ENCODE assay signal across 21 cellular contexts in genomic region chr9:69283003-69283402, GRCh38. TPM values are rescaled to one million over a fixed set of nuclear protein-coding genes. Genes with fewer than 3 reads are reported as not detected.
DNase-seq lines count a peak whose midpoint lies in the region; ATAC-seq, FAIRE-seq and TF ChIP-seq lines count a peak whose summit lies in the region.
"Had no signal": no experiment of that assay in that cellular context is flagged by ENCODE, and none has a peak within 500 bp of the region (broad histone marks: within the 10 kb centered on the region; RNA-seq: fewer than 3 reads in every experiment).

No MANE protein-coding gene starts in this region.

- H3K27ac ChIP-seq in iPS-18a (ENCODE audit: low read length) (no peak overlapping the region), ovary (no peak overlapping the region)
- H3K27ac ChIP-seq: A549 had no signal

- H3K27me3 ChIP-seq in iPS-18a (ENCODE audit: control insufficient read depth, insufficient read depth, low read length) (no peaks in the 10 kb centered on the region), ovary (no peaks in the 10 kb centered on the region)

- ATAC-seq in WTC11, result peak; percentile 84
- ATAC-seq: A549, HCT116 had no signal

- CTCF ChIA-PET in WTC11 (lab: Charles Lee), result interaction anchor here (0.8 kb wide), 1 partner anchor 176 kb away, joined by 4 read pairs; no protein-coding TSS in a partner anchor

- H3K36me3 ChIP-seq in iPS-18a (ENCODE audit: control insufficient read depth, low read depth, low read length) (no peaks in the 10 kb centered on the region), ovary (no peaks in the 10 kb centered on the region)
- H3K36me3 ChIP-seq: BE2C had no signal

- peaks cover 12% of the 10 kb centered on the region for H3K36me3 Mint-ChIP-seq in WTC11
- H3K36me3 Mint-ChIP-seq: IgD-negative memory B cell had no signal

- TF ChIP-seq CTCF in WTC11 (IDR thresholded peaks at IDR 0.05), result no peak
- no peak for TF ChIP-seq CTCF in ovary (IDR thresholded peaks at IDR 0.05)

- WGBS in ovary, 3 donors, result 80 to 84% (median 80%) methylated on average over 2 of the region's 2 CpGs

- FAIRE-seq in H54 (lab: Jason Lieb, UNC), result peak; percentile 75
- FAIRE-seq: A549, HTR-8/SVneo had no signal

- H3K4me1 ChIP-seq in iPS-18a (ENCODE audit: control insufficient read depth, low read depth, low read length) (peaks cover 14% of the 10 kb centered on the region), ovary (ENCODE audit: insufficient read depth) (no peaks in the 10 kb centered on the region)
- H3K4me1 ChIP-seq: A549, BE2C had no signal

- H3K9ac ChIP-seq in iPS-18a (ENCODE audit: low read length), result no peak overlapping the region
- H3K9ac ChIP-seq: SK-N-SH had no signal

- POLR2A ChIA-PET in WTC11 (lab: Charles Lee), result no interaction called here

- no peak for TF ChIP-seq POLR2A in H54 (IDR thresholded peaks at IDR 0.05; ENCODE audit: low read depth, low read length)
- TF ChIP-seq POLR2A in ovary (IDR thresholded peaks at IDR 0.05), result no peak

- H3K9me3 ChIP-seq in iPS-18a (ENCODE audit: control insufficient read depth, low read depth, low read length) (no peaks in the 10 kb centered on the region), ovary (no peaks in the 10 kb centered on the region)
- H3K9me3 ChIP-seq: A549, BE2C, SK-N-SH had no signal

- no peaks in the 10 kb centered on the region; the same call in 1 of the 2 replicates for H3K27me3 Mint-ChIP-seq in WTC11 (ENCODE audit: low read depth)

- peak overlapping the region; percentile 3; the same call in 1 of the 2 replicates for H3K4me3 Mint-ChIP-seq in WTC11
- H3K4me3 Mint-ChIP-seq: IgD-negative memory B cell had no signal

- peak overlapping the region; percentile 84 for H3K27ac Mint-ChIP-seq in WTC11

- intact Hi-C loops in ovary (cut with DNase I), result no loop called here

- H3K4me1 Mint-ChIP-seq in WTC11, result peaks cover 51% of the 10 kb centered on the region
- H3K4me1 Mint-ChIP-seq: IgD-negative memory B cell had no signal

- H3K4me3 ChIP-seq in iPS-18a (ENCODE audit: low read length) (peak overlapping the region; percentile 4), ovary (no peak overlapping the region)
- H3K4me3 ChIP-seq: A549 had no signal

- no peak for DNase-seq in H54 (ENCODE audit: insufficient read length, low spot score)
- DNase-seq in WTC11 (ENCODE audit: low spot score), result no peak
- peak; percentile 10 for DNase-seq in pulmonary artery endothelial cell (ENCODE audit: low read depth, low spot score)
- DNase-seq in RKO (ENCODE audit: low spot score), result no peak
- no peak for DNase-seq in ovary
- DNase-seq in 8988T, result no peak
- DNase-seq: BE2C, COR-L47, DMS79 treated with DMSO at 0.1 percent for 48 hours, MV-4-11, NCI-H1694 treated with DMSO at 0.1 percent for 48 hours, NCI-H2227 treated with DMSO at 0.1 percent for 48 hours, NCI-H510A, NCI-H748 treated with DMSO at 0.1 percent for 48 hours, SIG-M5, SK-N-SH had no signal

- H3K9me3 Mint-ChIP-seq in WTC11, result peaks cover 14% of the 10 kb centered on the region

- TF ChIP-seq EP300 in ovary (IDR thresholded peaks at IDR 0.05), result no peak

TF ChIP-seq in WTC11, 78 proteins besides CTCF, POLR2A, EP300 and RAD21 (continues in another document):
- TF ChIP-seq ZMAT4 (CRISPR knock-in tag; IDR thresholded peaks at IDR 0.05) (no peak), FOXP1 (CRISPR knock-in tag; IDR thresholded peaks at IDR 0.05; ENCODE audit: borderline replicate concordance) (no peak), ETV6 (CRISPR knock-in tag; IDR thresholded peaks at IDR 0.05) (peak; percentile 74), ZNF423 (CRISPR knock-in tag; IDR thresholded peaks at IDR 0.05) (0 out of 2 replicates have a peak, but pooled peaks have one; percentile 42), RORB (CRISPR knock-in tag; IDR thresholded peaks at IDR 0.05) (no peak), MYBL2 (CRISPR knock-in tag; IDR thresholded peaks at IDR 0.05) (no peak), CREM (CRISPR knock-in tag; IDR thresholded peaks at IDR 0.05) (no peak), ELF4 (CRISPR knock-in tag; IDR thresholded peaks at IDR 0.05; ENCODE audit: low read depth) (no peak), USF1 (CRISPR knock-in tag; IDR thresholded peaks at IDR 0.05) (no peak), JUN (CRISPR knock-in tag; IDR thresholded peaks at IDR 0.05) (no peak), CREB1 (CRISPR knock-in tag; IDR thresholded peaks at IDR 0.05) (no peak), ZNF121 (CRISPR knock-in tag; IDR thresholded peaks at IDR 0.05) (no peak), NFYB (CRISPR knock-in tag; conservative IDR thresholded peaks at IDR 0.05; ENCODE audit: low read depth) (no peak), NFE2L1 (CRISPR knock-in tag; IDR thresholded peaks at IDR 0.05) (no peak)
- TF ChIP-seq, protein P1, sequence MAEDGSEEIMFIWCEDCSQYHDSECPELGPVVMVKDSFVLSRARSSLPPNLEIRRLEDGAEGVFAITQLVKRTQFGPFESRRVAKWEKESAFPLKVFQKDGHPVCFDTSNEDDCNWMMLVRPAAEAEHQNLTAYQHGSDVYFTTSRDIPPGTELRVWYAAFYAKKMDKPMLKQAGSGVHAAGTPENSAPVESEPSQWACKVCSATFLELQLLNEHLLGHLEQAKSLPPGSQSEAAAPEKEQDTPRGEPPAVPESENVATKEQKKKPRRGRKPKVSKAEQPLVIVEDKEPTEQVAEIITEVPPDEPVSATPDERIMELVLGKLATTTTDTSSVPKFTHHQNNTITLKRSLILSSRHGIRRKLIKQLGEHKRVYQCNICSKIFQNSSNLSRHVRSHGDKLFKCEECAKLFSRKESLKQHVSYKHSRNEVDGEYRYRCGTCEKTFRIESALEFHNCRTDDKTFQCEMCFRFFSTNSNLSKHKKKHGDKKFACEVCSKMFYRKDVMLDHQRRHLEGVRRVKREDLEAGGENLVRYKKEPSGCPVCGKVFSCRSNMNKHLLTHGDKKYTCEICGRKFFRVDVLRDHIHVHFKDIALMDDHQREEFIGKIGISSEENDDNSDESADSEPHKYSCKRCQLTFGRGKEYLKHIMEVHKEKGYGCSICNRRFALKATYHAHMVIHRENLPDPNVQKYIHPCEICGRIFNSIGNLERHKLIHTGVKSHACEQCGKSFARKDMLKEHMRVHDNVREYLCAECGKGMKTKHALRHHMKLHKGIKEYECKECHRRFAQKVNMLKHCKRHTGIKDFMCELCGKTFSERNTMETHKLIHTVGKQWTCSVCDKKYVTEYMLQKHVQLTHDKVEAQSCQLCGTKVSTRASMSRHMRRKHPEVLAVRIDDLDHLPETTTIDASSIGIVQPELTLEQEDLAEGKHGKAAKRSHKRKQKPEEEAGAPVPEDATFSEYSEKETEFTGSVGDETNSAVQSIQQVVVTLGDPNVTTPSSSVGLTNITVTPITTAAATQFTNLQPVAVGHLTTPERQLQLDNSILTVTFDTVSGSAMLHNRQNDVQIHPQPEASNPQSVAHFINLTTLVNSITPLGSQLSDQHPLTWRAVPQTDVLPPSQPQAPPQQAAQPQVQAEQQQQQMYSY (CRISPR knock-in tag; IDR thresholded peaks at IDR 0.05), result no peak
- TF ChIP-seq, protein P2, sequence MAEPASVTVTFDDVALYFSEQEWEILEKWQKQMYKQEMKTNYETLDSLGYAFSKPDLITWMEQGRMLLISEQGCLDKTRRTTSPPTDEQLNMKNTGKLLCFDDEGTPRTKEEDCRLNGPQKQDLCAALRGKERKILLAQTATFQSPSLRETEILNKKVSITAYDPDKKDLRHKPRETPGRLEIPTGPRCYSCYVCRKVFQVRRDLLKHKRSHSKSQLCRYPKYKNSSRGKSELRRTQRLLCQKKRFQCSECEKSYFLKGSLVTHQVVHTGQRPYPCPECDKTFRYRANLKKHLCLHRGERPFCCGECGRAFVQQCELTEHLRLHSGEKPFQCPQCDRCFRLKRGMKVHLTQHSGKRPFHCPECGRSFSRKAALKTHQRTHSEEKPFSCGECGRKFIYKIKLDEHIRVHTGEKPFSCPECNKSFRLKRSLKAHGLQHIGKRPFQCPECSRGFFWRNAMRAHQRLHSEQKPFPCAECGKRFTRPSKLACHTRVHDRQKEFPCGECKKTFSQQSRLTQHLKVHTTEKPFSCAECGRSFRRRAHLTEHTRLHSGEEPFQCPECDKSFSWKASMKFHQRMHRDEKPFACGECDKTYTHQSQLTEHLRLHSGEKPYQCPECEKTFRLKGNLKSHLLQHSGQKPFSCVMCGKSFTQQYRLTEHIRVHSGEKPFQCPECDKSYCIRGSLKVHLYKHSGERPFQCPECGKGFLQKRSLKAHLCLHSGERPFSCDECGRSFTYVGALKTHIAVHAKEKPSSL (CRISPR knock-in tag; conservative IDR thresholded peaks at IDR 0.05), result no peak
- TF ChIP-seq, protein P3, sequence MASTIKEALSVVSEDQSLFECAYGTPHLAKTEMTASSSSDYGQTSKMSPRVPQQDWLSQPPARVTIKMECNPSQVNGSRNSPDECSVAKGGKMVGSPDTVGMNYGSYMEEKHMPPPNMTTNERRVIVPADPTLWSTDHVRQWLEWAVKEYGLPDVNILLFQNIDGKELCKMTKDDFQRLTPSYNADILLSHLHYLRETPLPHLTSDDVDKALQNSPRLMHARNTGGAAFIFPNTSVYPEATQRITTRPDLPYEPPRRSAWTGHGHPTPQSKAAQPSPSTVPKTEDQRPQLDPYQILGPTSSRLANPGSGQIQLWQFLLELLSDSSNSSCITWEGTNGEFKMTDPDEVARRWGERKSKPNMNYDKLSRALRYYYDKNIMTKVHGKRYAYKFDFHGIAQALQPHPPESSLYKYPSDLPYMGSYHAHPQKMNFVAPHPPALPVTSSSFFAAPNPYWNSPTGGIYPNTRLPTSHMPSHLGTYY (CRISPR knock-in tag; IDR thresholded peaks at IDR 0.05), result no peak

RNA-seq across cellular contexts. Expression of gene ENTREP1, which starts 42.0 kb away (rescaled TPM):
- total RNA-seq in WTC11 (2021), result 18.7 to 22.4 TPM (median 21.1 TPM) in 3 replicates
- 1.5 and 3.5 TPM in 2 replicates for total RNA-seq in pulmonary artery endothelial cell
- total RNA-seq in ovary, result 10 to 100 TPM; 17.7 to 36.9 (median 25.4) TPM
- 10 to 100 TPM; 18.8 to 24.5 TPM for polyA plus RNA-seq in ovary
- polyA plus RNA-seq: IgD-negative memory B cell, SK-N-SH had no signal
